8 cellular contexts compared by ENCODE assay signal in genomic region chr6:136788069-136788902, GRCh38. TPM values are rescaled to one million over a fixed set of nuclear protein-coding genes. Genes with fewer than 3 reads are reported as not detected.
A peak's percentile ranks its signal among the peaks of the same experiment; 100 is the strongest.
DNase-seq lines count a peak whose midpoint lies in the region; ATAC-seq, FAIRE-seq and TF ChIP-seq lines count a peak whose summit lies in the region.
"Had no signal": no experiment of that assay in that cellular context is flagged by ENCODE, and none has a peak within 500 bp of the region (broad histone marks: within the 10 kb centered on the region; RNA-seq: fewer than 3 reads in every experiment).

No MANE protein-coding gene starts in this region.

- no peaks in the 10 kb centered on the region for H3K27me3 Mint-ChIP-seq in dendritic cell treated with granulocyte-macrophage colony-stimulating factor and Interleukin-4, amounts not matched to agents 40 ng/mL and 50 ng/mL, for 4 days
- H3K27me3 Mint-ChIP-seq in progenitor cell of endocrine pancreas: peaks cover 57% of the 10 kb centered on the region

- H3K4me2 ChIP-seq in PC-9 (peak overlapping the region; percentile 91), smooth muscle cell (peak overlapping the region; percentile 56)

- H3K4me3 Mint-ChIP-seq in dendritic cell treated with granulocyte-macrophage colony-stimulating factor and Interleukin-4, amounts not matched to agents 40 ng/mL and 50 ng/mL, for 4 days: peak overlapping the region; percentile 10
- H3K4me3 Mint-ChIP-seq in progenitor cell of endocrine pancreas (ENCODE audit: low read depth): no peak overlapping the region

- H3K27me3 ChIP-seq in PC-9 (ENCODE audit: insufficient read depth, low read depth) (no peaks in the 10 kb centered on the region), smooth muscle cell (ENCODE audit: low read depth) (peaks cover 25% of the 10 kb centered on the region)

- H3F3A ChIP-seq in PC-9 (ENCODE audit: insufficient read depth, low read depth): peaks cover 36% of the 10 kb centered on the region
- peaks cover 8% of the 10 kb centered on the region for H3F3A ChIP-seq in smooth muscle cell (ENCODE audit: low read depth)

- ATAC-seq in HG02852 (IDR thresholded peaks at IDR 0.05; ENCODE audit: unreplicated experiment): no peak

- intact Hi-C loops in PC-9 (cut with micrococcal nuclease; ENCODE audit: unreplicated experiment): no loop called here
- intact Hi-C loops in dendritic cell treated with granulocyte-macrophage colony-stimulating factor and Interleukin-4, amounts not matched to agents 40 ng/mL and 50 ng/mL, for 4 days (cut with micrococcal nuclease): loop anchor here (5.0 kb wide), 2 partner anchors 36 to 71 kb away; no protein-coding TSS in a partner anchor

- peak overlapping the region; percentile 97 for H3K4me3 ChIP-seq in PC-9
- H3K4me3 ChIP-seq in smooth muscle cell: no peak overlapping the region

- no peaks in the 10 kb centered on the region for H3K9me3 ChIP-seq in PC-9 (ENCODE audit: insufficient read depth, low read depth)
- no peaks in the 10 kb centered on the region for H3K9me3 ChIP-seq in smooth muscle cell (replicated peaks; ENCODE audit: low read depth)

- H4K20me1 ChIP-seq in PC-9 (ENCODE audit: insufficient read depth): no peaks in the 10 kb centered on the region
- H4K20me1 ChIP-seq in smooth muscle cell (ENCODE audit: low read depth): no peaks in the 10 kb centered on the region

- H3K79me2 ChIP-seq in PC-9 (ENCODE audit: low read depth) (peaks cover 82% of the 10 kb centered on the region), smooth muscle cell (ENCODE audit: low read depth) (no peaks in the 10 kb centered on the region)

- H3K36me3 ChIP-seq in PC-9 (ENCODE audit: low read depth): peaks cover 22% of the 10 kb centered on the region; the same call in 1 of the 2 replicates
- no peaks in the 10 kb centered on the region for H3K36me3 ChIP-seq in smooth muscle cell (ENCODE audit: low read depth)

- FAIRE-seq in frontal cortex (lab: Jason Lieb, UNC): no peak

- H2AFZ ChIP-seq in PC-9: peak overlapping the region; percentile 31; the same call in 1 of the 2 replicates
- H2AFZ ChIP-seq in smooth muscle cell (ENCODE audit: low read depth): no peak overlapping the region

- POLR2A ChIA-PET in PC-9 (lab: Charles Lee; ENCODE audit: unreplicated experiment): interaction anchor here (0.5 to 0.7 kb wide), 3 partner anchors 173 to 1044 kb away, joined by 4 to 8 read pairs (median 4); no protein-coding TSS in a partner anchor

- no peaks in the 10 kb centered on the region for H3K9me3 Mint-ChIP-seq in dendritic cell treated with granulocyte-macrophage colony-stimulating factor and Interleukin-4, amounts not matched to agents 40 ng/mL and 50 ng/mL, for 4 days
- H3K9me3 Mint-ChIP-seq in progenitor cell of endocrine pancreas (ENCODE audit: low read depth): no peaks in the 10 kb centered on the region

- H3K36me3 Mint-ChIP-seq in dendritic cell treated with granulocyte-macrophage colony-stimulating factor and Interleukin-4, amounts not matched to agents 40 ng/mL and 50 ng/mL, for 4 days (ENCODE audit: low read depth): peaks cover 56% of the 10 kb centered on the region
- no peaks in the 10 kb centered on the region for H3K36me3 Mint-ChIP-seq in progenitor cell of endocrine pancreas (ENCODE audit: insufficient read depth)

- H3K27ac ChIP-seq in PC-9 (peak overlapping the region; percentile 87), smooth muscle cell (ENCODE audit: low read depth) (peak overlapping the region; percentile 17)

- peaks cover 73% of the 10 kb centered on the region for H3K4me1 ChIP-seq in PC-9 (replicated peaks; ENCODE audit: insufficient read depth)
- peaks cover 8% of the 10 kb centered on the region for H3K4me1 ChIP-seq in smooth muscle cell (ENCODE audit: low read depth)

- WGBS in smooth muscle cell (ENCODE audit: low lambda C conversion rate): 74% methylated on average over 7 of the region's 7 CpGs

- DNase-seq in H4 (ENCODE audit: low spot score): peak; percentile 37
- peak in 1 of 2 experiments; percentile 89 for DNase-seq in PC-9
- DNase-seq in smooth muscle cell (lab: John Stamatoyannopoulos, UW; ENCODE audit: unreplicated experiment): no peak
- no peak for DNase-seq in frontal cortex (ENCODE audit: low spot score in 2 of 2)
- no peak for DNase-seq in progenitor cell of endocrine pancreas (ENCODE audit: low spot score, unreplicated experiment)
- DNase-seq: NCI-H146 had no signal

- H3K9ac ChIP-seq in smooth muscle cell (ENCODE audit: low read depth): no peak overlapping the region

- CTCF ChIA-PET in PC-9 (lab: Charles Lee): interaction anchor here (1.1 kb wide), 1 partner anchor 144 kb away, joined by 5 read pairs; no protein-coding TSS in a partner anchor

- H3K4me1 Mint-ChIP-seq in dendritic cell treated with granulocyte-macrophage colony-stimulating factor and Interleukin-4, amounts not matched to agents 40 ng/mL and 50 ng/mL, for 4 days (ENCODE audit: low read depth): peaks cover 67% of the 10 kb centered on the region
- H3K4me1 Mint-ChIP-seq in progenitor cell of endocrine pancreas (ENCODE audit: low read depth): peaks cover 7% of the 10 kb centered on the region

- TF ChIP-seq CTCF in PC-9 (conservative IDR thresholded peaks at IDR 0.05) (no peak), smooth muscle cell (IDR thresholded peaks at IDR 0.05; ENCODE audit: borderline replicate concordance, insufficient read depth, poor library complexity, severe bottlenecking) (no peak), progenitor cell of endocrine pancreas (IDR thresholded peaks at IDR 0.05; ENCODE audit: unreplicated experiment) (no peak)

- peak overlapping the region; percentile 50 for H3K27ac Mint-ChIP-seq in dendritic cell treated with granulocyte-macrophage colony-stimulating factor and Interleukin-4, amounts not matched to agents 40 ng/mL and 50 ng/mL, for 4 days
- H3K27ac Mint-ChIP-seq in progenitor cell of endocrine pancreas: no peak overlapping the region

- no TSS peak for BruUV-seq in PC-9 (replicated peaks; lab: Mats Ljungman, UMichigan)

- H3K9me2 ChIP-seq in PC-9 (ENCODE audit: insufficient read depth): no peaks in the 10 kb centered on the region

RNA-seq across cellular contexts. Expression of gene MAP3K5, which starts 4.0 kb away (rescaled TPM):
- total RNA-seq in H4 (2014; rRNA removed; shearing (Covaris generic)): 2.1 and 2.2 TPM in 2 replicates
- 10.4 and 10.9 TPM in 2 replicates for total RNA-seq in PC-9 (2021)
- total RNA-seq in smooth muscle cell: 1.8 and 2.1 TPM in 2 replicates
- 0.69 and 0.93 TPM in 2 replicates for polyA plus RNA-seq in smooth muscle cell
- total RNA-seq in frontal cortex: 18.3 TPM
- total RNA-seq in progenitor cell of endocrine pancreas: 0.91 and 1.1 TPM in 2 replicates

RNA-seq across cellular contexts. Expression of gene PEX7, which starts 34.1 kb away (rescaled TPM):
- total RNA-seq in H4 (2014; rRNA removed; shearing (Covaris generic)): 7.2 and 8.2 TPM in 2 replicates
- total RNA-seq in PC-9 (2021): 5.6 and 11.5 TPM in 2 replicates
- total RNA-seq in smooth muscle cell: 5.6 and 10.3 TPM in 2 replicates
- 13.3 and 14.4 TPM in 2 replicates for polyA plus RNA-seq in smooth muscle cell
- 6.1 TPM for total RNA-seq in frontal cortex
- total RNA-seq in progenitor cell of endocrine pancreas: 6.9 and 9.0 TPM in 2 replicates
